18 cellular contexts compared by ENCODE assay signal in the genomic region with DNA sequence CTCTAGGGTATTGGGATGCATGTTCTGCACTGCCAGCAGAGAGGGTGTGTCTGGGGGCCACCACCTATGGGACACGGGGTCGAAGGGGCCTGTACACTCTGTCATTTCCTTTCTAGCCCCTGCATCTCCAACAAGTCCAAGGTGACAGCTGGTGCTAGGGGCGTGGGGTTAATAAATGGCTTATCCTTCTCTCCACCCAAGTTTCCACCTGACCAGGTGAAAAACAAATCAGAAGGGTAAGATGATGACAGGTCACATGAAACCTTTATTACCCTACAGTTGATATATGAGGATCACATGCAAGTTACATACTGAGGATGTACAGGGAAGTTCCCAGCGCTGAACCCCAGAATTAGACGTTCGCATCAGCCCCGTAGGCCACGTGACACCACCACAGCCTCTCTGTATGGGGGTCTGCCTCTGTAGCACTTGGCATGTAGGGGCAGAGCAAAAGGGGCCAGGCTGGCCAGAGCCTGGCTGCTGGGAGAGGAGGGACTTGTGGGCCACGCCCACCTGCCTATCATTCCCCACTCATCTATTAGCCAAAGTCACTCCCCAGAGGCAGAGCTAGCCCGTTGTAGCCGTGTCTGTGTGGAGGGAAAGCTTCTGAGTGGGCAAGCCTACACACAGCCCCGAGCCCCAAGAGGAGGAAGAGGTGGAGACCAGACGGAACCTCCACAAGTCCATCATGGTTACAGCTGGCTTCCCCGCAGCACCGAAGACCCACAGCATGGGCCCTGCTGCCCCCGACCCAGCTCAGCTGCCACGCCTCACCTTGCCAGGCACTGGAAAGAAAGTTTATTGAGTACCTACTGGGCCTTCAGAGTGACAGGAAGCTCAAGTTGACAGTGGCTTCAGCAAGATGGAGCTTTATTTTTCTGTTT. TPM values are rescaled to one million over a fixed set of nuclear protein-coding genes. Genes with fewer than 3 reads are reported as not detected.
DNase-seq lines count a peak whose midpoint lies in the region; ATAC-seq, FAIRE-seq and TF ChIP-seq lines count a peak whose summit lies in the region.
"Had no signal": no experiment of that assay in that cellular context is flagged by ENCODE, and none has a peak within 500 bp of the region (broad histone marks: within the 10 kb centered on the region; RNA-seq: fewer than 3 reads in every experiment).

No MANE protein-coding gene starts in this region.

- no peak for TF ChIP-seq RAD21 in SK-N-SH (IDR thresholded peaks at IDR 0.05; ENCODE audit: low read length)

- ATAC-seq in SK-N-SH treated with all-trans-retinoic acid at 6 μM for 48 hours (no peak), pancreas (no peak)

- H4K20me1 ChIP-seq in SK-N-SH (ENCODE audit: insufficient read depth), result peaks cover 5% of the 10 kb centered on the region; the same call in 1 of the 2 replicates
- H4K20me1 ChIP-seq in Karpas-422 (ENCODE audit: insufficient read depth, low read depth, low read length), result peaks cover 12% of the 10 kb centered on the region

- intact Hi-C loops in colonic mucosa (cut with DNase I), result loop anchor here (10.0 kb wide), 1 partner anchor 51 kb away; the partner anchor contains the start of genes AJM1 and PHPT1
- intact Hi-C loops in pancreas (cut with DNase I), result loop anchor here in 2 of 3 donors (10.0 kb wide), 2 partner anchors 51 to 151 kb away; partner anchors contain the start of genes AJM1 (in 1 of the 2), C8G (in 1 of the 2), FBXW5 (in 1 of the 2) and PHPT1 (in 1 of the 2)

- no peak for TF ChIP-seq EP300 in SK-N-SH (IDR thresholded peaks at IDR 0.05; ENCODE audit: borderline replicate concordance in 1 of 2, low read depth in 1 of 2, low read length in 1 of 2)

- 92% methylated on average over 12 of the region's 17 CpGs for WGBS in SK-N-SH (ENCODE audit: low lambda C conversion rate)
- WGBS in pancreas, 2 donors, result 70 to 71% methylated on average over 17 of the region's 17 CpGs

- H3K4me2 ChIP-seq in SK-N-SH (no peak overlapping the region), Karpas-422 (ENCODE audit: low read depth, low read length, poor library complexity, severe bottlenecking) (no peak overlapping the region)

- DNase-seq in SK-N-SH, result no peak
- peak; percentile 65 for DNase-seq in Karpas-422
- peak; percentile 54 for DNase-seq in colonic mucosa
- peak in 4 of 6 donors; percentile 34 to 74 (median 54) for DNase-seq in pancreas
- no peak for DNase-seq in mesenteric fat pad (ENCODE audit: low spot score)
- no peak for DNase-seq in NK-92 treated with Interleukin-12 subunit alpha and Interleukin-12 subunit beta, amount 100 ng/mL, for 24 hours (lab: John Stamatoyannopoulos, UW)
- DNase-seq in CD1c-positive myeloid dendritic cell (ENCODE audit: extremely low spot score), result no peak
- DNase-seq: activated B cell treated with CpG ODN at 0.5 μM for 24 hours, cerebellar nuclear complex, NCI-H446 treated with DMSO at 0.1 percent for 48 hours, SHP77, tibial artery had no signal

- no peaks in the 10 kb centered on the region for H3K9me2 ChIP-seq in SK-N-SH
- H3K9me2 ChIP-seq in Karpas-422 (replicated peaks; ENCODE audit: insufficient read depth, low read length), result no peaks in the 10 kb centered on the region

- H2AFZ ChIP-seq in SK-N-SH (ENCODE audit: low read depth), result no peak overlapping the region
- no peak overlapping the region for H2AFZ ChIP-seq in Karpas-422 (ENCODE audit: low read length)

- peaks cover 0 to 9% of the 10 kb centered on the region in 2 experiments for H3K36me3 ChIP-seq in SK-N-SH (replicated peaks in 1 of 2; ENCODE audit: control insufficient read depth in 1 of 2, insufficient read depth in 2 of 2, low read length in 1 of 2)
- no peaks in the 10 kb centered on the region for H3K36me3 ChIP-seq in Karpas-422 (ENCODE audit: insufficient read depth, low read length)
- H3K36me3 ChIP-seq in colonic mucosa, result no peaks in the 10 kb centered on the region
- H3K36me3 ChIP-seq in pancreas, result no peaks in the 10 kb centered on the region

- FAIRE-seq in pancreas (lab: Jason Lieb, UNC), result no peak
- FAIRE-seq: G401.6 had no signal

- H3F3A ChIP-seq in SK-N-SH (replicated peaks; ENCODE audit: insufficient read depth), result peaks cover 16% of the 10 kb centered on the region

- no peak overlapping the region for H3K9ac ChIP-seq in SK-N-SH
- no peak overlapping the region for H3K9ac ChIP-seq in Karpas-422 (ENCODE audit: low read length)
- H3K9ac ChIP-seq in colonic mucosa (ENCODE audit: low read depth in 2 of 2, low read length in 2 of 2), result peak overlapping the region in 1 of 2 donors; percentile 94

- H3K9me3 ChIP-seq in SK-N-SH, result no peaks in the 10 kb centered on the region
- no peaks in the 10 kb centered on the region for H3K9me3 ChIP-seq in Karpas-422 (ENCODE audit: low read length)
- H3K9me3 ChIP-seq in colonic mucosa, result no peaks in the 10 kb centered on the region
- H3K9me3 ChIP-seq in pancreas, result no peaks in the 10 kb centered on the region
- H3K9me3 ChIP-seq: tibial artery had no signal

- H3K27ac ChIP-seq in SK-N-SH (ENCODE audit: low read depth in 2 of 2, low read length in 1 of 2) (no peak overlapping the region), Karpas-422 (ENCODE audit: low read length) (no peak overlapping the region), colonic mucosa (peak overlapping the region; percentile 90), pancreas (no peak overlapping the region)
- H3K27ac ChIP-seq: tibial artery had no signal

- CTCF ChIA-PET in SK-N-SH (lab: Yijun Ruan, JAX), result interaction anchor here (0.7 to 5.0 kb wide), 14 partner anchors 11 to 242 kb away, joined by 3 to 36 read pairs (median 4); partner anchors contain the start of genes AJM1 and LCN15

- TF ChIP-seq CTCF in SK-N-SH (IDR thresholded peaks at IDR 0.05), result no peak
- TF ChIP-seq CTCF in colonic mucosa (IDR thresholded peaks at IDR 0.05), result no peak
- no peak for TF ChIP-seq CTCF in pancreas (IDR thresholded peaks at IDR 0.05)

- H3K4me1 ChIP-seq in SK-N-SH (ENCODE audit: control insufficient read depth in 1 of 2, insufficient read depth in 2 of 2, low read depth in 1 of 2, low read length in 1 of 2), result peaks cover 7 to 42% of the 10 kb centered on the region in 2 experiments
- peaks cover 61% of the 10 kb centered on the region for H3K4me1 ChIP-seq in Karpas-422 (ENCODE audit: low read length)
- peaks cover 20% of the 10 kb centered on the region for H3K4me1 ChIP-seq in colonic mucosa
- H3K4me1 ChIP-seq in pancreas, result peaks cover 38 to 50% (median 43%) of the 10 kb centered on the region in 3 donors

- POLR2A ChIA-PET in SK-N-SH (lab: Yijun Ruan, JAX), result no interaction called here

- H3K4me3 ChIP-seq in SK-N-SH (ENCODE audit: low read depth in 2 of 2, low read length in 1 of 2), result no peak overlapping the region
- H3K4me3 ChIP-seq in Karpas-422 (ENCODE audit: low read length), result no peak overlapping the region
- H3K4me3 ChIP-seq in colonic mucosa, result no peak overlapping the region
- H3K4me3 ChIP-seq in pancreas, result no peak overlapping the region
- H3K4me3 ChIP-seq: skin epidermis, tibial artery had no signal

- H3K27me3 ChIP-seq in SK-N-SH (ENCODE audit: insufficient read depth), result no peaks in the 10 kb centered on the region
- H3K27me3 ChIP-seq in Karpas-422 (ENCODE audit: low read length), result no peaks in the 10 kb centered on the region
- H3K27me3 ChIP-seq in colonic mucosa, result no peaks in the 10 kb centered on the region
- H3K27me3 ChIP-seq in pancreas, result no peaks in the 10 kb centered on the region

- H3K79me2 ChIP-seq in SK-N-SH (ENCODE audit: insufficient read depth), result peaks cover 11% of the 10 kb centered on the region
- H3K79me2 ChIP-seq in Karpas-422 (ENCODE audit: low read length), result peaks cover 3% of the 10 kb centered on the region; the same call in 1 of the 2 replicates

TF ChIP-seq in SK-N-SH, 30 proteins besides CTCF, POLR2A, EP300 and RAD21 (continues in another document):
- no peak for TF ChIP-seq FOSL2 (IDR thresholded peaks at IDR 0.05; ENCODE audit: borderline replicate concordance, low read depth)

RNA-seq across cellular contexts. Expression of gene TMEM141, which starts 2.2 kb away (rescaled TPM):
- 112 and 135 TPM in 2 replicates for polyA plus RNA-seq in SK-N-SH (2012; rRNA removed)
- 72.6 and 115 TPM in 2 replicates for polyA plus RNA-seq in SK-N-SH (2012; cell fraction: cytosol; rRNA removed)
- polyA plus RNA-seq in SK-N-SH (2012; cell fraction: nucleus; rRNA removed), result 60.7 and 63.3 TPM in 2 replicates
- total RNA-seq in Karpas-422 (2014; rRNA removed; shearing (Covaris generic); ENCODE audit: low replicate concordance), result 20.5 and 61.8 TPM in 2 replicates
- total RNA-seq in colonic mucosa, result 100 to 1,000 TPM; 236 to 366 TPM
- 10 to 100 TPM; 29.2 to 53.1 (median 34.2) TPM for total RNA-seq in pancreas
- polyA plus RNA-seq in pancreas, result 100 to 1,000 TPM in 1 of 2 donors, 10 to 100 TPM in 1; 84.5 to 104 TPM
- 33.0 TPM for total RNA-seq in mesenteric fat pad

RNA-seq across cellular contexts. Expression of gene CCDC183, which starts 2.8 kb away (rescaled TPM):
- polyA plus RNA-seq in SK-N-SH (2012; rRNA removed) (5.3 and 6.8 TPM in 2 replicates), pancreas (10 to 100 TPM in 1 of 2 donors, 1 to 10 TPM in 1; 9.2 to 10.7 TPM)
- polyA plus RNA-seq in SK-N-SH (2012; cell fraction: cytosol; rRNA removed), result 0.77 and 1.0 TPM in 2 replicates
- 53.5 and 54.8 TPM in 2 replicates for polyA plus RNA-seq in SK-N-SH (2012; cell fraction: nucleus; rRNA removed)
- total RNA-seq in Karpas-422 (2014; rRNA removed; shearing (Covaris generic); ENCODE audit: low replicate concordance), result 1.6 TPM in 1 of 2 replicates, not detected in the other
- total RNA-seq in colonic mucosa (10 to 100 TPM in 1 of 2 donors, 1 to 10 TPM in 1; 2.4 to 20.0 TPM), pancreas (1 to 10 TPM; 2.4 to 5.5 (median 2.9) TPM), mesenteric fat pad (0.71 TPM)
- total RNA-seq: activated B cell treated with CpG ODN at 0.5 μM for 24 hours had no signal

RNA-seq across cellular contexts. Expression of gene RABL6, which starts 14.4 kb away (rescaled TPM):
- 40.0 and 43.6 TPM in 2 replicates for polyA plus RNA-seq in SK-N-SH (2012; rRNA removed)
- 22.2 and 30.4 TPM in 2 replicates for polyA plus RNA-seq in SK-N-SH (2012; cell fraction: cytosol; rRNA removed)
- 73.9 and 90.1 TPM in 2 replicates for polyA plus RNA-seq in SK-N-SH (2012; cell fraction: nucleus; rRNA removed)
- total RNA-seq in Karpas-422 (2014; rRNA removed; shearing (Covaris generic); ENCODE audit: low replicate concordance), result 43.1 and 78.1 TPM in 2 replicates
- total RNA-seq in colonic mucosa, result 100 to 1,000 TPM; 126 to 163 TPM
- total RNA-seq in pancreas, result 10 to 100 TPM; 50.7 to 76.5 (median 60.4) TPM
- polyA plus RNA-seq in pancreas, result 100 to 1,000 TPM in 1 of 2 donors, 10 to 100 TPM in 1; 98.0 to 119 TPM
- 54.9 TPM for total RNA-seq in mesenteric fat pad

RNA-seq across cellular contexts. Expression of gene LCN15, which starts 29.0 kb away (rescaled TPM):
- polyA plus RNA-seq in SK-N-SH (2012; rRNA removed) (0.08 TPM in 1 of 2 replicates, not detected in the other), pancreas (not detected)
- polyA plus RNA-seq in SK-N-SH (2012; cell fraction: cytosol; rRNA removed), result not detected in 2 replicates
- 0.04 and 0.06 TPM in 2 replicates for polyA plus RNA-seq in SK-N-SH (2012; cell fraction: nucleus; rRNA removed)
- total RNA-seq in Karpas-422 (2014; rRNA removed; shearing (Covaris generic); ENCODE audit: low replicate concordance), result not detected in 2 replicates
- total RNA-seq in colonic mucosa (1 to 10 TPM in 1 of 2 donors, not detected in 1; 3.4 TPM), pancreas (not detected), mesenteric fat pad (0.32 TPM)
- total RNA-seq: activated B cell treated with CpG ODN at 0.5 μM for 24 hours, MCF 10A, myocyte had no signal
- polyA plus RNA-seq: AG04450 had no signal

RNA-seq across cellular contexts. Expression of gene LCN8, which starts 35.3 kb away (rescaled TPM):
- polyA plus RNA-seq in SK-N-SH (2012; rRNA removed) (not detected in 2 replicates), pancreas (not detected)
- polyA plus RNA-seq in SK-N-SH (2012; cell fraction: cytosol; rRNA removed), result not detected in 2 replicates
- polyA plus RNA-seq in SK-N-SH (2012; cell fraction: nucleus; rRNA removed), result 0.02 TPM in 1 of 2 replicates, not detected in the other
- not detected in 2 replicates for total RNA-seq in Karpas-422 (2014; rRNA removed; shearing (Covaris generic); ENCODE audit: low replicate concordance)
- total RNA-seq in colonic mucosa (not detected), pancreas (not detected), mesenteric fat pad (not detected)
- total RNA-seq: MCF 10A had no signal
- polyA plus RNA-seq: AG04450 had no signal

Comparison
In these comparisons a context has a peak if more than half of its experiments do, and no peak if none do; other contexts are left out.
1. DNase-seq: peak in Karpas-422 (single experiment), colonic mucosa (single experiment) and pancreas (4 of 6); none in SK-N-SH (single experiment), mesenteric fat pad (single experiment), NK-92 treated with Interleukin-12 subunit alpha and Interleukin-12 subunit beta, amount 100 ng/mL, for 24 hours (single experiment) and CD1c-positive myeloid dendritic cell (single experiment).